Comparison of ENCODE assay signal across 28 cellular contexts in genomic region chr1:226868726-226869125, GRCh38.
"Had no signal": no experiment of that assay in that cellular context is flagged by ENCODE, and none has a peak within 500 bp of the region (broad histone marks: within the 10 kb centered on the region; RNA-seq: fewer than 3 reads in every experiment).

No MANE protein-coding gene starts in this region.

- H3K27me3 ChIP-seq: foreskin keratinocyte, gastrocnemius medialis, heart left ventricle had no signal

- H3K27ac ChIP-seq: esophagus muscularis mucosa, foreskin keratinocyte, gastrocnemius medialis, heart left ventricle had no signal

- H3K36me3 ChIP-seq: esophagus muscularis mucosa, gastrocnemius medialis, heart left ventricle had no signal

- H3K27ac Mint-ChIP-seq: activated CD8-positive, alpha-beta memory T cell treated with anti-CD3 and anti-CD28 coated beads, Interleukin-2, amount 10 ng/mL, durations not matched to agents 7 days and 5 days; activated CD8-positive, alpha-beta T cell treated with anti-CD3 and anti-CD28 coated beads, Interleukin-2, amount 10 ng/mL, durations not matched to agents 7 days and 5 days; activated naive CD4-positive, alpha-beta T cell treated with anti-CD3 and anti-CD28 coated beads for 36 hours; activated naive CD8-positive, alpha-beta T cell; activated T-helper 1 cell treated with anti-CD3 and anti-CD28 coated beads, Interleukin-12 subunit alpha, Interleukin-12 subunit beta, Interleukin-2, Interleukin-4 antibody, amounts not matched to agents 30 ng/mL and 10 ng/mL and 1 ng/mL, durations not matched to agents 14 hours and 24 hours and 36 hours; activated T-helper 2 cell treated with anti-CD3 and anti-CD28 coated beads, Interferon-gamma antibody, Interleukin-2, Interleukin-4, amounts not matched to agents 10 μg/mL and 5 μg/mL and 100 μg/mL, durations not matched to agents 14 hours and 24 hours and 36 hours had no signal

- H3K9me3 ChIP-seq: esophagus muscularis mucosa, gastrocnemius medialis, heart left ventricle had no signal

- H3K36me3 Mint-ChIP-seq: activated CD8-positive, alpha-beta memory T cell treated with anti-CD3 and anti-CD28 coated beads, Interleukin-2, amount 10 ng/mL, durations not matched to agents 7 days and 5 days; activated naive CD8-positive, alpha-beta T cell had no signal

- DNase-seq: activated CD4-positive, alpha-beta T cell treated with anti-CD3 and anti-CD28 coated beads for 1 hour; activated CD4-positive, alpha-beta T cell treated with anti-CD3 and anti-CD28 coated beads for 4 hours; activated CD4-positive, alpha-beta T cell treated with anti-CD3 and anti-CD28 coated beads, Interleukin-2, amount 50 U/mL, for 1 hour; activated CD4-positive, alpha-beta T cell treated with anti-CD3 and anti-CD28 coated beads, Interleukin-2, amount 50 U/mL, for 48 hours; activated CD8-positive, alpha-beta memory T cell treated with anti-CD3 and anti-CD28 coated beads, Interleukin-2, amount 10 ng/mL, durations not matched to agents 7 days and 5 days; activated CD8-positive, alpha-beta memory T cell treated with anti-CD3 and anti-CD28 coated beads, Interleukin-2, amount 50 U/mL, for 4 hours; activated CD8-positive, alpha-beta T cell treated with anti-CD3 and anti-CD28 coated beads, Interleukin-2, amount 10 ng/mL, durations not matched to agents 7 days and 5 days; activated effector memory CD4-positive, alpha-beta T cell treated with anti-CD3 and anti-CD28 coated beads, Interleukin-2, amount 50 U/mL, for 16 hours; activated naive CD4-positive, alpha-beta T cell treated with anti-CD3 and anti-CD28 coated beads for 36 hours; activated T-cell treated with anti-CD3 and anti-CD28 coated beads, Interleukin-2, amount 50 U/mL, for 1 hour; activated T-cell treated with anti-CD3 and anti-CD28 coated beads, Interleukin-2, amount 50 U/mL, for 48 hours; amniotic stem cell; anterior cingulate cortex; caudate nucleus; cortex of kidney; dermis blood vessel endothelial cell; effector CD4-positive, alpha-beta T cell; effector memory CD8-positive, alpha-beta T cell; erythroblast; gastrocnemius medialis; glutamatergic neuron; heart left ventricle; T-helper 2 cell had no signal

- H3K4me3 Mint-ChIP-seq: activated CD8-positive, alpha-beta T cell treated with anti-CD3 and anti-CD28 coated beads, Interleukin-2, amount 10 ng/mL, durations not matched to agents 7 days and 5 days; activated naive CD4-positive, alpha-beta T cell treated with anti-CD3 and anti-CD28 coated beads for 36 hours had no signal

- ATAC-seq: activated CD8-positive, alpha-beta memory T cell treated with anti-CD3 and anti-CD28 coated beads, Interleukin-2, amount 10 ng/mL, durations not matched to agents 7 days and 5 days; activated CD8-positive, alpha-beta T cell treated with anti-CD3 and anti-CD28 coated beads, Interleukin-2, amount 10 ng/mL, durations not matched to agents 7 days and 5 days; effector memory CD8-positive, alpha-beta T cell; foreskin keratinocyte; gastrocnemius medialis; heart left ventricle had no signal

- H3K9me3 Mint-ChIP-seq: activated naive CD4-positive, alpha-beta T cell treated with anti-CD3 and anti-CD28 coated beads for 36 hours; activated T-helper 1 cell treated with anti-CD3 and anti-CD28 coated beads, Interleukin-12 subunit alpha, Interleukin-12 subunit beta, Interleukin-2, Interleukin-4 antibody, amounts not matched to agents 30 ng/mL and 10 ng/mL and 1 ng/mL, durations not matched to agents 14 hours and 24 hours and 36 hours; activated T-helper 2 cell treated with anti-CD3 and anti-CD28 coated beads, Interferon-gamma antibody, Interleukin-2, Interleukin-4, amounts not matched to agents 10 μg/mL and 5 μg/mL and 100 μg/mL, durations not matched to agents 14 hours and 24 hours and 36 hours; effector memory CD8-positive, alpha-beta T cell had no signal

- H3K4me3 ChIP-seq: esophagus muscularis mucosa, gastrocnemius medialis, heart left ventricle had no signal
